ENCODE assay signal across 25 cellular contexts in the genomic region with DNA sequence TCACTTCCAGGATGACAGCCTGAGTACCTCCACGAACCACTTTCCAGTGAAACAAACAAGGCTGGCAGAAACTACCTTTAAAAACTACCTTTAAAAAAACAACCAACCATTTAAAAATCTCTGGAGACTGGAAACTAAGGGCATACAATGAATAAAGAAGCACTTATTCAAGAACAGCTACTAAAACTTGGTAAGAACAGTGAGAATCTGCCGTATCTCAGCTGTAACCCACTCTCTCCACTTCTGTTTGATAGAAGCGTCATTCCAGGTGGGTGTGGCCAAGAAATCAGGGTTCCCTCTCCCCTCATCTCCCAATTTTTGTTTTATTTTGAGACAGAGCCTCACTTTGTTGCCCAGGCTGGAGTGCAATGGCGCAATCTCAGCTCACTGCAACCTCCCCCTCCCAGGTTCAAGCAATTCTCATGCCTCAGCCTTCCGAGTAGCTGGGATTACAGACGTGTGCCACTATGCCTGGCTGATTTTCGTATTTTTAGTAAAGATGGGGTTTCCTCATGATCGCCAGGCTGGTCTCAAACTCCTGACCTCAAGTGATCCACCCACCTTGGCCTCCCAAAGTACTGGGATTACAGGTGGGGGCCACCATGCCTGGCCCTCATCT.
"Had no signal": no experiment of that assay in that cellular context is flagged by ENCODE, and none has a peak within 500 bp of the region (broad histone marks: within the 10 kb centered on the region; RNA-seq: fewer than 3 reads in every experiment).

No MANE protein-coding gene starts in this region.

- H3K27me3 ChIP-seq: left lung, ovary, testis had no signal

- H3K27ac ChIP-seq: foreskin keratinocyte, ovary, prostate gland, testis, VCaP had no signal

- ATAC-seq: activated CD8-positive, alpha-beta memory T cell treated with anti-CD3 and anti-CD28 coated beads, Interleukin-2, amount 10 ng/mL, durations not matched to agents 7 days and 5 days; activated CD8-positive, alpha-beta T cell treated with anti-CD3 and anti-CD28 coated beads for 36 hours; foreskin keratinocyte; left lung; natural killer cell had no signal

- DNase-seq: activated CD4-positive, alpha-beta T cell treated with anti-CD3 and anti-CD28 coated beads, Interleukin-2, amount 10 ng/mL, durations not matched to agents 7 days and 5 days; activated CD4-positive, CD25-positive, alpha-beta regulatory T cell treated with anti-CD3 and anti-CD28 coated beads, Interleukin-2, amount 50 U/mL, for 72 hours; activated CD8-positive, alpha-beta memory T cell treated with anti-CD3 and anti-CD28 coated beads, Interleukin-2, amount 10 ng/mL, durations not matched to agents 7 days and 5 days; activated CD8-positive, alpha-beta T cell treated with anti-CD3 and anti-CD28 coated beads for 36 hours; activated effector memory CD4-positive, alpha-beta T cell treated with anti-CD3 and anti-CD28 coated beads, Interleukin-2, amount 50 U/mL, for 16 hours; activated naive CD4-positive, alpha-beta T cell treated with anti-CD3 and anti-CD28 coated beads, Interleukin-2, amount 10 ng/mL, durations not matched to agents 7 days and 5 days; activated T-cell treated with anti-CD3 and anti-CD28 coated beads for 4 hours; amygdala; cerebellar nuclear complex; cortex of kidney; effector CD4-positive, alpha-beta T cell; foreskin keratinocyte; immature natural killer cell; left lung; midbrain; natural killer cell; ovary; stimulated activated CD4-positive, alpha-beta T cell treated with anti-CD3 and anti-CD28 coated beads, Interleukin-4, amount 100 ng/mL, for 1 hour; stimulated activated naive CD4-positive, alpha-beta T cell; testis; trophoblast cell had no signal

- H3K4me1 Mint-ChIP-seq: activated CD4-positive, alpha-beta T cell treated with anti-CD3 and anti-CD28 coated beads, Interleukin-2, amount 10 ng/mL, durations not matched to agents 7 days and 5 days; activated CD8-positive, alpha-beta memory T cell treated with anti-CD3 and anti-CD28 coated beads, Interleukin-2, amount 10 ng/mL, durations not matched to agents 7 days and 5 days; activated naive CD4-positive, alpha-beta T cell treated with anti-CD3 and anti-CD28 coated beads, Interleukin-2, amount 10 ng/mL, durations not matched to agents 7 days and 5 days; immature natural killer cell had no signal

- H3K4me3 ChIP-seq: left lung, ovary, prostate gland, testis had no signal

- H3K27me3 Mint-ChIP-seq: activated CD4-positive, alpha-beta T cell treated with anti-CD3 and anti-CD28 coated beads, Interleukin-2, amount 10 ng/mL, durations not matched to agents 7 days and 5 days had no signal

- H3K4me3 Mint-ChIP-seq: activated CD4-positive, alpha-beta T cell treated with anti-CD3 and anti-CD28 coated beads, Interleukin-2, amount 10 ng/mL, durations not matched to agents 7 days and 5 days; activated CD8-positive, alpha-beta memory T cell treated with anti-CD3 and anti-CD28 coated beads, Interleukin-2, amount 10 ng/mL, durations not matched to agents 7 days and 5 days; activated CD8-positive, alpha-beta T cell treated with anti-CD3 and anti-CD28 coated beads for 36 hours; activated naive CD4-positive, alpha-beta T cell treated with anti-CD3 and anti-CD28 coated beads, Interleukin-2, amount 10 ng/mL, durations not matched to agents 7 days and 5 days; immature natural killer cell; natural killer cell had no signal

- H3K4me1 ChIP-seq: foreskin keratinocyte, prostate gland, testis had no signal

- FAIRE-seq: bronchial epithelial cell, endometrium had no signal

- H3K9me3 ChIP-seq: left lung, ovary, prostate gland, testis had no signal

- H3K36me3 Mint-ChIP-seq: activated CD8-positive, alpha-beta memory T cell treated with anti-CD3 and anti-CD28 coated beads, Interleukin-2, amount 10 ng/mL, durations not matched to agents 7 days and 5 days; activated naive CD4-positive, alpha-beta T cell treated with anti-CD3 and anti-CD28 coated beads, Interleukin-2, amount 10 ng/mL, durations not matched to agents 7 days and 5 days; immature natural killer cell; natural killer cell had no signal

- H3K36me3 ChIP-seq: left lung, ovary, prostate gland had no signal

- H3K9me3 Mint-ChIP-seq: activated CD4-positive, alpha-beta T cell treated with anti-CD3 and anti-CD28 coated beads, Interleukin-2, amount 10 ng/mL, durations not matched to agents 7 days and 5 days; activated CD8-positive, alpha-beta T cell treated with anti-CD3 and anti-CD28 coated beads for 36 hours; activated naive CD4-positive, alpha-beta T cell treated with anti-CD3 and anti-CD28 coated beads, Interleukin-2, amount 10 ng/mL, durations not matched to agents 7 days and 5 days; immature natural killer cell; natural killer cell had no signal

- H3K27ac Mint-ChIP-seq: activated CD4-positive, alpha-beta T cell treated with anti-CD3 and anti-CD28 coated beads, Interleukin-2, amount 10 ng/mL, durations not matched to agents 7 days and 5 days; activated CD8-positive, alpha-beta memory T cell treated with anti-CD3 and anti-CD28 coated beads, Interleukin-2, amount 10 ng/mL, durations not matched to agents 7 days and 5 days; activated CD8-positive, alpha-beta T cell treated with anti-CD3 and anti-CD28 coated beads for 36 hours; activated naive CD4-positive, alpha-beta T cell treated with anti-CD3 and anti-CD28 coated beads, Interleukin-2, amount 10 ng/mL, durations not matched to agents 7 days and 5 days; immature natural killer cell; natural killer cell had no signal
